Comparison of ENCODE assay signal across 13 cellular contexts in the genomic region with DNA sequence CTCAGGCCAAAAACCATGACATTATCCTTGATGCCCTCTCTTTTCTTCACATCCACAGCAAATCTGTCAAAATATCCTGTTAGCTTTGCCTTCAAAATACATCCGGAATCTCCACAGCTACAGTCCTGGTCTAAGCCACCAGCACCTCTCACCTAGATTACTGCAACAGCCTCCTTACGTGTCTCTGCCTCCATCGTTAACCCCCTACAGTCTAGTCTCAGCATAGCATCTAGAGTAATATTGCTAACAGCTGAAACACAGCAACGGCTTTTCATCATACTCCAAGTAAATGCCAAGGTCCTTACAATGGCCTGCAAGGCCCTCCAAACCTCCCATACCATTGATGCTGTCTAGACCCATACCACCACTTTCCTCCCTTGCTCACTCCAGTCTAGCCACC. TPM values are rescaled to one million over a fixed set of nuclear protein-coding genes. Genes with fewer than 3 reads are reported as not detected.
DNase-seq lines count a peak whose midpoint lies in the region; ATAC-seq and TF ChIP-seq lines count a peak whose summit lies in the region.
"Had no signal": no experiment of that assay in that cellular context is flagged by ENCODE, and none has a peak within 500 bp of the region (broad histone marks: within the 10 kb centered on the region; RNA-seq: fewer than 3 reads in every experiment).

No MANE protein-coding gene starts in this region.

- no peak overlapping the region for H3K27ac ChIP-seq in CD4-positive, alpha-beta T cell (ENCODE audit: low read depth, low read length)
- no peak overlapping the region for H3K27ac ChIP-seq in GM23338 (ENCODE audit: low read depth)
- H3K27ac ChIP-seq: left ventricle myocardium inferior, tibial artery had no signal

- POLR2A ChIA-PET in CD4-positive, alpha-beta T cell (lab: Charles Lee), result interaction anchor here (0.9 kb wide), 1 partner anchor 61 kb away, joined by 5 read pairs; no protein-coding TSS in a partner anchor
- POLR2A ChIA-PET in WTC11 (lab: Charles Lee), result no interaction called here

- no peak for DNase-seq in CD4-positive, alpha-beta T cell
- peak; percentile 54 for DNase-seq in GM23338 (ENCODE audit: low spot score)
- no peak for DNase-seq in WTC11 (ENCODE audit: low spot score)
- DNase-seq in immature natural killer cell, result no peak
- DNase-seq in effector CD4-positive, alpha-beta T cell, result no peak
- DNase-seq in NCI-H748 (lab: John Stamatoyannopoulos, UW; ENCODE audit: unreplicated experiment), result no peak
- DNase-seq in NCI-H1105 (lab: John Stamatoyannopoulos, UW), result no peak
- DNase-seq in effector CD8-positive, alpha-beta T cell (lab: John Stamatoyannopoulos, UW), result no peak
- DNase-seq: activated CD4-positive, alpha-beta T cell treated with anti-CD3 and anti-CD28 coated beads for 4 hours; GOT3; left ventricle myocardium inferior; NCI-H1417 treated with DMSO at 0.1 percent for 48 hours; tibial artery had no signal

- no peaks in the 10 kb centered on the region for H3K9me3 Mint-ChIP-seq in CD4-positive, alpha-beta T cell
- H3K9me3 Mint-ChIP-seq in GM23338 (no peaks in the 10 kb centered on the region), WTC11 (no peaks in the 10 kb centered on the region), immature natural killer cell (no peaks in the 10 kb centered on the region)

- H3K36me3 Mint-ChIP-seq in CD4-positive, alpha-beta T cell (ENCODE audit: low read depth), result peaks cover 78% of the 10 kb centered on the region
- H3K36me3 Mint-ChIP-seq in GM23338 (ENCODE audit: low read depth), result no peaks in the 10 kb centered on the region; the same call in 2 of the 3 replicates
- no peaks in the 10 kb centered on the region; the same call in 1 of the 2 replicates for H3K36me3 Mint-ChIP-seq in WTC11
- H3K36me3 Mint-ChIP-seq in immature natural killer cell, result peaks cover 0 to 24% (median 0%) of the 10 kb centered on the region in 3 donors

- H3K4me1 Mint-ChIP-seq in CD4-positive, alpha-beta T cell (ENCODE audit: low read depth), result peaks cover 66% of the 10 kb centered on the region
- H3K4me1 Mint-ChIP-seq in GM23338 (0 out of 3 replicates have a peak, but pooled peaks cover 2% of the 10 kb centered on the region), WTC11 (peaks cover 4% of the 10 kb centered on the region), immature natural killer cell (peaks cover 47 to 79% of the 10 kb centered on the region in 2 donors)

- H3K4me3 ChIP-seq in GM23338, result no peak overlapping the region
- H3K4me3 ChIP-seq: left ventricle myocardium inferior, tibial artery had no signal

- H3K4me1 ChIP-seq in GM23338 (ENCODE audit: insufficient read depth), result peaks cover 5% of the 10 kb centered on the region; the same call in 1 of the 2 replicates

- peak overlapping the region; percentile 16 for H3K27ac Mint-ChIP-seq in CD4-positive, alpha-beta T cell
- H3K27ac Mint-ChIP-seq in GM23338 (peak overlapping the region; percentile 8; the same call in 1 of the 2 replicates), WTC11 (0 out of 2 replicates have a peak overlapping the region, but pooled peaks have one; percentile 13), immature natural killer cell (peak overlapping the region; percentile 32 to 72 (median 53))

- no peaks in the 10 kb centered on the region for H3K36me3 ChIP-seq in GM23338 (ENCODE audit: insufficient read depth)

- intact Hi-C loops in CD4-positive, alpha-beta T cell (cut with DNase I, micrococcal nuclease), result loop anchor here (5.0 to 10.0 kb wide), 4 partner anchors 62 to 1862 kb away; partner anchors contain the start of genes PRMT3 (in 1 of the 2), UEVLD (in 1 of the 2) and ZDHHC13 (in 1 of the 2)

- H3K4me3 Mint-ChIP-seq in CD4-positive, alpha-beta T cell, result peak overlapping the region; percentile 7
- H3K4me3 Mint-ChIP-seq in GM23338 (no peak overlapping the region), WTC11 (no peak overlapping the region), immature natural killer cell (no peak overlapping the region)

- H3K4me2 ChIP-seq in GM23338, result no peak overlapping the region

- CTCF ChIA-PET in CD4-positive, alpha-beta T cell (lab: Charles Lee), result interaction anchor here (0.6 kb wide), 1 partner anchor 14 kb away, joined by 3 read pairs; no protein-coding TSS in a partner anchor
- CTCF ChIA-PET in WTC11 (lab: Charles Lee), result interaction anchor here (0.5 to 1.9 kb wide), 7 partner anchors 8 to 279 kb away, joined by 3 to 6 read pairs (median 4); no protein-coding TSS in a partner anchor

- H2AFZ ChIP-seq in GM23338, result no peak overlapping the region

- ATAC-seq in CD4-positive, alpha-beta T cell (ENCODE audit: poor library complexity), result no peak
- ATAC-seq in GM23338 (no peak), WTC11 (peak; percentile 8; the same call in 1 of the 2 replicates)

- no peaks in the 10 kb centered on the region for H3K9me3 ChIP-seq in CD4-positive, alpha-beta T cell (ENCODE audit: control insufficient read depth, low read length)
- H3K9me3 ChIP-seq: left ventricle myocardium inferior, tibial artery had no signal

- no peaks in the 10 kb centered on the region for H3K27me3 ChIP-seq in CD4-positive, alpha-beta T cell (ENCODE audit: control insufficient read depth, insufficient read depth, low read length)
- no peaks in the 10 kb centered on the region for H3K27me3 ChIP-seq in GM23338 (ENCODE audit: insufficient read depth)
- H3K27me3 ChIP-seq: tibial artery had no signal

- no peaks in the 10 kb centered on the region for H3F3A ChIP-seq in GM23338 (replicated peaks; ENCODE audit: low read depth)

- H3K27me3 Mint-ChIP-seq in CD4-positive, alpha-beta T cell, result no peaks in the 10 kb centered on the region
- H3K27me3 Mint-ChIP-seq in GM23338 (ENCODE audit: insufficient read depth, low read depth, poor library complexity) (peaks cover 6% of the 10 kb centered on the region), WTC11 (ENCODE audit: low read depth) (no peaks in the 10 kb centered on the region; the same call in 1 of the 2 replicates), immature natural killer cell (ENCODE audit: low read depth in 3 of 3) (peaks cover 12 to 22% (median 13%) of the 10 kb centered on the region in 3 donors)

- peaks cover 61% of the 10 kb centered on the region for H3K79me2 ChIP-seq in GM23338 (replicated peaks; ENCODE audit: insufficient read depth)

- H3K9me2 ChIP-seq in GM23338 (ENCODE audit: insufficient read depth), result no peaks in the 10 kb centered on the region

- no peak for TF ChIP-seq CTCF in CD4-positive, alpha-beta T cell (IDR thresholded peaks at IDR 0.05)
- TF ChIP-seq CTCF in GM23338 (conservative IDR thresholded peaks at IDR 0.05; ENCODE audit: low read depth in 2 of 2), result peak in 1 of 2 experiments; percentile 32; a peak in 2 of 4 replicates
- no peak for TF ChIP-seq CTCF in WTC11 (IDR thresholded peaks at IDR 0.05)

- no peaks in the 10 kb centered on the region; the same call in 1 of the 2 replicates for H4K20me1 ChIP-seq in GM23338 (replicated peaks; ENCODE audit: insufficient read depth)

TF ChIP-seq in GM23338, 12 proteins besides CTCF, POLR2A, EP300 and RAD21:
- no peak for TF ChIP-seq ZNF331 (CRISPR knock-in tag; IDR thresholded peaks at IDR 0.05; ENCODE audit: low read depth)

TF ChIP-seq in WTC11, 78 proteins besides CTCF, POLR2A, EP300 and RAD21 (continues in another document):
- TF ChIP-seq, protein P1, sequence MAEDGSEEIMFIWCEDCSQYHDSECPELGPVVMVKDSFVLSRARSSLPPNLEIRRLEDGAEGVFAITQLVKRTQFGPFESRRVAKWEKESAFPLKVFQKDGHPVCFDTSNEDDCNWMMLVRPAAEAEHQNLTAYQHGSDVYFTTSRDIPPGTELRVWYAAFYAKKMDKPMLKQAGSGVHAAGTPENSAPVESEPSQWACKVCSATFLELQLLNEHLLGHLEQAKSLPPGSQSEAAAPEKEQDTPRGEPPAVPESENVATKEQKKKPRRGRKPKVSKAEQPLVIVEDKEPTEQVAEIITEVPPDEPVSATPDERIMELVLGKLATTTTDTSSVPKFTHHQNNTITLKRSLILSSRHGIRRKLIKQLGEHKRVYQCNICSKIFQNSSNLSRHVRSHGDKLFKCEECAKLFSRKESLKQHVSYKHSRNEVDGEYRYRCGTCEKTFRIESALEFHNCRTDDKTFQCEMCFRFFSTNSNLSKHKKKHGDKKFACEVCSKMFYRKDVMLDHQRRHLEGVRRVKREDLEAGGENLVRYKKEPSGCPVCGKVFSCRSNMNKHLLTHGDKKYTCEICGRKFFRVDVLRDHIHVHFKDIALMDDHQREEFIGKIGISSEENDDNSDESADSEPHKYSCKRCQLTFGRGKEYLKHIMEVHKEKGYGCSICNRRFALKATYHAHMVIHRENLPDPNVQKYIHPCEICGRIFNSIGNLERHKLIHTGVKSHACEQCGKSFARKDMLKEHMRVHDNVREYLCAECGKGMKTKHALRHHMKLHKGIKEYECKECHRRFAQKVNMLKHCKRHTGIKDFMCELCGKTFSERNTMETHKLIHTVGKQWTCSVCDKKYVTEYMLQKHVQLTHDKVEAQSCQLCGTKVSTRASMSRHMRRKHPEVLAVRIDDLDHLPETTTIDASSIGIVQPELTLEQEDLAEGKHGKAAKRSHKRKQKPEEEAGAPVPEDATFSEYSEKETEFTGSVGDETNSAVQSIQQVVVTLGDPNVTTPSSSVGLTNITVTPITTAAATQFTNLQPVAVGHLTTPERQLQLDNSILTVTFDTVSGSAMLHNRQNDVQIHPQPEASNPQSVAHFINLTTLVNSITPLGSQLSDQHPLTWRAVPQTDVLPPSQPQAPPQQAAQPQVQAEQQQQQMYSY (CRISPR knock-in tag; IDR thresholded peaks at IDR 0.05), result no peak
- TF ChIP-seq RELA (CRISPR knock-in tag; IDR thresholded peaks at IDR 0.05; ENCODE audit: borderline replicate concordance) (no peak), FOXJ3 (CRISPR knock-in tag; IDR thresholded peaks at IDR 0.05; ENCODE audit: borderline replicate concordance) (no peak), PRRX2 (CRISPR knock-in tag; IDR thresholded peaks at IDR 0.05) (no peak), USF1 (CRISPR knock-in tag; IDR thresholded peaks at IDR 0.05) (no peak), GTF2I (CRISPR knock-in tag; conservative IDR thresholded peaks at IDR 0.05) (no peak), CBFB (CRISPR knock-in tag; IDR thresholded peaks at IDR 0.05; ENCODE audit: low read depth) (no peak), EMX1 (CRISPR knock-in tag; IDR thresholded peaks at IDR 0.05) (no peak), ESRRA (CRISPR knock-in tag; IDR thresholded peaks at IDR 0.05; ENCODE audit: borderline replicate concordance) (no peak), FOXK1 (CRISPR knock-in tag; IDR thresholded peaks at IDR 0.05) (no peak)

RNA-seq across cellular contexts. Expression of gene TSG101, which starts 4.4 kb away (rescaled TPM):
- total RNA-seq in CD4-positive, alpha-beta T cell, result 10 to 100 TPM; 23.5 to 30.1 TPM
- 74.9 and 102 TPM in 2 replicates for total RNA-seq in GM23338 (2014; rRNA removed; shearing (Covaris generic))
- polyA plus RNA-seq in GM23338 (2016; fragmentation: Nextera tagmentation; extraction: Ambion mirVana), result 53.7 and 59.4 TPM in 2 replicates
- total RNA-seq in WTC11 (2021), result 41.7 to 42.6 TPM (median 42.3 TPM) in 3 replicates
- polyA plus RNA-seq in immature natural killer cell, result 10 to 100 TPM; 41.3 to 88.3 (median 74.5) TPM
